17 cellular contexts compared by ENCODE assay signal in the genomic region with DNA sequence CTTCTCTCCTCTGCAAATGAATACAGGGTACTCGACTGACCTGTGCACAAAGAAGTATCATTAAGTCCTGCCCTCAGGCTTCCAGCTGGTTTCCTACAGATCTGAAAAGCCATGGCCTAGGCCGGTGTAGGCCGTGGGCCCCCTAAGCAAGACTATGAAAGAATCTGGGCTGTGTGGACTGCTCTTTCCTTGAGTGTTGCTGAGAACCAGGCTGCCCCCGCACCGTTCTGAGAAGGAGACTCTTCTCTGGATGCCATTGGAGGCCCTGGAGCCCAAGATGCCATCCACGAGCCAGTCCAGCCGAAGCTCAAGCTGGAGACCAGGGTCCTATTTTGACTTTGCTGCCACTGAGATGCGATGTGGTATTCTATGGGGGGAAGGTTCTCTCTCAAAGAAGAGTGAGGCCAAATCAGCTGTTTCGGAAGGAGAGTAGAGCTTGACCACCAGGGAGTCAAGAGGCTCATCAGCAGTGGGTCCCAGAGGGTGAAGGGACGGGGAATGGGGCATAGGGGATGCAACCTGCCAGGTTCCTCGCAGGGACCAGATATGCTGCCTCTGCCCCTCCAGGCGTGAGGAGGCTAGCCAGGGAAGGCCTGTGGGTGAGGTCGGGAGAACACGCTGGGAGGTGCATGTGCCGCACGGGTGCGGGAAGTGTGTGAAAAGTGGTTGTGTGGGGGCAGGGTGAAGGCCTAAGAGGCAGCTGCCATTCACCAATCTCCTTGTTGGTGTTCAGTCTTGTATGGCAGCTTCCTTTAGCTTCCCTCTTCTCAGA.
DNase-seq lines count a peak whose midpoint lies in the region; ATAC-seq, FAIRE-seq and TF ChIP-seq lines count a peak whose summit lies in the region.
"Had no signal": no experiment of that assay in that cellular context is flagged by ENCODE, and none has a peak within 500 bp of the region (broad histone marks: within the 10 kb centered on the region; RNA-seq: fewer than 3 reads in every experiment).

No MANE protein-coding gene starts in this region.

- no peak overlapping the region for H2AFZ ChIP-seq in astrocyte (ENCODE audit: low read depth, low read length)

- H3K4me3 Mint-ChIP-seq in astrocyte (ENCODE audit: unreplicated experiment), result no peak overlapping the region
- H3K4me3 Mint-ChIP-seq: CD8-positive, alpha-beta T cell had no signal

- no peaks in the 10 kb centered on the region for H4K20me1 ChIP-seq in astrocyte (ENCODE audit: insufficient read depth, low read length)

- H3K27ac Mint-ChIP-seq in astrocyte (ENCODE audit: unreplicated experiment), result peak overlapping the region; percentile 48
- H3K27ac Mint-ChIP-seq: CD8-positive, alpha-beta T cell had no signal

- TF ChIP-seq CTCF in astrocyte (IDR thresholded peaks at IDR 0.05; ENCODE audit: insufficient read depth, low read depth, low read length) (no peak), upper lobe of right lung (IDR thresholded peaks at IDR 0.05) (no peak)

- H3K9me3 Mint-ChIP-seq in astrocyte (ENCODE audit: unreplicated experiment), result peaks cover 2% of the 10 kb centered on the region
- H3K9me3 Mint-ChIP-seq: CD8-positive, alpha-beta T cell had no signal

- FAIRE-seq in astrocyte (lab: Jason Lieb, UNC), result no peak
- FAIRE-seq: GM19239 had no signal

- no peak overlapping the region for H3K27ac ChIP-seq in astrocyte (ENCODE audit: low read depth, low read length)
- H3K27ac ChIP-seq in upper lobe of right lung, result no peak overlapping the region
- H3K27ac ChIP-seq: BLaER1 treated with 17β-estradiol and CSF1 and Interleukin-3, amounts not matched to agents 10 nM and 100 nM had no signal

- no peaks in the 10 kb centered on the region for H3K4me1 Mint-ChIP-seq in astrocyte (ENCODE audit: low read depth, unreplicated experiment)

- no peak overlapping the region for H3K4me3 ChIP-seq in astrocyte (ENCODE audit: insufficient read depth, low read depth, low read length)
- H3K4me3 ChIP-seq in upper lobe of right lung, result no peak overlapping the region
- H3K4me3 ChIP-seq: BLaER1 treated with 17β-estradiol and CSF1 and Interleukin-3, amounts not matched to agents 10 nM and 100 nM had no signal

- no peak overlapping the region for H3K9ac ChIP-seq in astrocyte (ENCODE audit: low read length)
- H3K9ac ChIP-seq: BLaER1 treated with 17β-estradiol and CSF1 and Interleukin-3, amounts not matched to agents 10 nM and 100 nM had no signal

- H3K27me3 ChIP-seq in astrocyte (ENCODE audit: insufficient read depth, low read length) (no peaks in the 10 kb centered on the region), upper lobe of right lung (peaks cover 19% of the 10 kb centered on the region)
- H3K27me3 ChIP-seq: BLaER1 treated with 17β-estradiol and CSF1 and Interleukin-3, amounts not matched to agents 10 nM and 100 nM had no signal

- H3K36me3 Mint-ChIP-seq in astrocyte (ENCODE audit: low read depth, unreplicated experiment), result no peaks in the 10 kb centered on the region
- H3K36me3 Mint-ChIP-seq: CD8-positive, alpha-beta T cell had no signal

- no peaks in the 10 kb centered on the region for H3K4me1 ChIP-seq in astrocyte (ENCODE audit: insufficient read depth, low read length)
- no peaks in the 10 kb centered on the region for H3K4me1 ChIP-seq in upper lobe of right lung

- H3K36me3 ChIP-seq in astrocyte (ENCODE audit: insufficient read depth, low read length), result no peaks in the 10 kb centered on the region
- H3K36me3 ChIP-seq in upper lobe of right lung, result no peaks in the 10 kb centered on the region
- H3K36me3 ChIP-seq: BLaER1 treated with 17β-estradiol and CSF1 and Interleukin-3, amounts not matched to agents 10 nM and 100 nM had no signal

- DNase-seq in cardiac septum (ENCODE audit: low spot score), result peak; percentile 61
- DNase-seq in left cardiac atrium, result no peak
- DNase-seq in astrocyte (ENCODE audit: low read depth), result no peak
- peak; percentile 76 for DNase-seq in mesenteric fat pad (ENCODE audit: low spot score)
- DNase-seq in upper lobe of right lung, result peak; percentile 43
- no peak for DNase-seq in MV-4-11 (lab: John Stamatoyannopoulos, UW)
- DNase-seq: Calu3, GF-D8, KG1, NCI-H1694 treated with DMSO at 0.1 percent for 48 hours had no signal

- peaks cover 65% of the 10 kb centered on the region for H3K27me3 Mint-ChIP-seq in astrocyte (ENCODE audit: low read depth, unreplicated experiment)

- no peaks in the 10 kb centered on the region for H3K79me2 ChIP-seq in astrocyte (ENCODE audit: insufficient read depth, low read length)

- no peak overlapping the region for H3K4me2 ChIP-seq in astrocyte (ENCODE audit: low read length)
- H3K4me2 ChIP-seq: BLaER1 treated with 17β-estradiol and CSF1 and Interleukin-3, amounts not matched to agents 10 nM and 100 nM had no signal

- intact Hi-C loops in cardiac septum (cut with DNase I), result no loop called here
- intact Hi-C loops in left cardiac atrium (cut with DNase I), result no loop called here
- intact Hi-C loops in upper lobe of right lung (cut with DNase I), result no loop called here

- H3K9me3 ChIP-seq in astrocyte (ENCODE audit: insufficient read depth, low read depth, low read length) (no peaks in the 10 kb centered on the region), upper lobe of right lung (no peaks in the 10 kb centered on the region)
- H3K9me3 ChIP-seq: BLaER1 treated with 17β-estradiol and CSF1 and Interleukin-3, amounts not matched to agents 10 nM and 100 nM had no signal

- ATAC-seq in left cardiac atrium (no peak), upper lobe of right lung (no peak), GM21723 (IDR thresholded peaks at IDR 0.05; ENCODE audit: unreplicated experiment) (no peak), HG02759 (IDR thresholded peaks at IDR 0.05; ENCODE audit: unreplicated experiment) (no peak)
- ATAC-seq: CD8-positive, alpha-beta T cell; Panc1; Right ventricle myocardium inferior had no signal

Comparison
In these comparisons a context has a peak if more than half of its experiments do, and no peak if none do; other contexts are left out.
1. DNase-seq: peak in cardiac septum (single experiment), mesenteric fat pad (single experiment) and upper lobe of right lung (single experiment); none in left cardiac atrium (single experiment), astrocyte (single experiment) and MV-4-11 (single experiment).